ENCODE assay signal across 17 cellular contexts in genomic region chr14:94138256-94138655, GRCh38. TPM values are rescaled to one million over a fixed set of nuclear protein-coding genes. Genes with fewer than 3 reads are reported as not detected.
A peak's percentile ranks its signal among the peaks of the same experiment; 100 is the strongest.
DNase-seq lines count a peak whose midpoint lies in the region; ATAC-seq and TF ChIP-seq lines count a peak whose summit lies in the region.
"Had no signal": no experiment of that assay in that cellular context is flagged by ENCODE, and none has a peak within 500 bp of the region (broad histone marks: within the 10 kb centered on the region; RNA-seq: fewer than 3 reads in every experiment).

No MANE protein-coding gene starts in this region.

- H3K79me2 ChIP-seq in neural progenitor cell (ENCODE audit: low read depth), result no peaks in the 10 kb centered on the region

- H3K4me3 Mint-ChIP-seq in neural progenitor cell, result no peak overlapping the region
- H3K4me3 Mint-ChIP-seq: CD14-positive monocyte; T-helper 1 cell treated with Interleukin-12 subunit alpha and Interleukin-12 subunit beta and Interleukin-4 antibody, amounts not matched to agents 30 μg/mL and 1 μg/mL, for 36 hours had no signal

- H3K36me3 ChIP-seq in HEK293 (ENCODE audit: control insufficient read depth in 2 of 2, insufficient read depth in 1 of 2, low read length in 2 of 2) (no peaks in the 10 kb centered on the region), neural progenitor cell (no peaks in the 10 kb centered on the region)

- CTCF ChIA-PET in HEK293 (lab: Yijun Ruan, JAX), result interaction anchor here (1.4 to 4.7 kb wide), 5 partner anchors 9 to 199 kb away, joined by 4 to 62 read pairs (median 9); partner anchors contain the start of gene IFI27L2

- H3K9me3 Mint-ChIP-seq in neural progenitor cell, result peaks cover 7% of the 10 kb centered on the region

- H3K27ac ChIP-seq in HEK293 (ENCODE audit: extremely low read depth, low read depth, low read length), result no peak overlapping the region
- no peak overlapping the region for H3K27ac ChIP-seq in neural progenitor cell

- H3K27me3 ChIP-seq in neural progenitor cell, result no peaks in the 10 kb centered on the region

- ATAC-seq in HG03439 (IDR thresholded peaks at IDR 0.05; ENCODE audit: unreplicated experiment), result no peak
- ATAC-seq: HCT116 had no signal

- H3K4me1 Mint-ChIP-seq in neural progenitor cell, result peaks cover 14% of the 10 kb centered on the region

- no peak overlapping the region for H3K9ac ChIP-seq in neural progenitor cell

- H3K4me3 ChIP-seq in HEK293 (ENCODE audit: low read depth, low read length) (no peak overlapping the region), neural progenitor cell (no peak overlapping the region)

- peaks cover 10% of the 10 kb centered on the region for H3K27me3 Mint-ChIP-seq in neural progenitor cell (ENCODE audit: insufficient read depth, low read depth)

- no peak for TF ChIP-seq CTCF in HEK293 (tag by site-specific recombination; IDR thresholded peaks at IDR 0.05)
- TF ChIP-seq CTCF in neural progenitor cell (IDR thresholded peaks at IDR 0.05), result no peak

- H3K36me3 Mint-ChIP-seq in neural progenitor cell, result no peaks in the 10 kb centered on the region
- H3K36me3 Mint-ChIP-seq: CD14-positive monocyte had no signal

- H3K27ac Mint-ChIP-seq in neural progenitor cell, result no peak overlapping the region
- H3K27ac Mint-ChIP-seq: CD14-positive monocyte; T-helper 1 cell treated with Interleukin-12 subunit alpha and Interleukin-12 subunit beta and Interleukin-4 antibody, amounts not matched to agents 30 μg/mL and 1 μg/mL, for 36 hours had no signal

- peak overlapping the region; percentile 26 for H2AFZ ChIP-seq in neural progenitor cell (replicated peaks)

- no peaks in the 10 kb centered on the region for H3K4me1 ChIP-seq in HEK293 (ENCODE audit: control insufficient read depth, insufficient read depth, low read length)
- H3K4me1 ChIP-seq in neural progenitor cell, result peaks cover 6% of the 10 kb centered on the region

- no peak overlapping the region for H3K4me2 ChIP-seq in neural progenitor cell

- H3K9me3 ChIP-seq in HEK293 (ENCODE audit: control insufficient read depth, insufficient read depth, low read depth, low read length), result no peaks in the 10 kb centered on the region
- peaks cover 6% of the 10 kb centered on the region for H3K9me3 ChIP-seq in neural progenitor cell (ENCODE audit: low read depth)

- DNase-seq in NCI-H187 treated with DMSO at 0.1 percent for 48 hours (lab: John Stamatoyannopoulos, UW) (peak; percentile 59), NCI-H748 treated with DMSO at 0.1 percent for 48 hours (lab: John Stamatoyannopoulos, UW) (peak; percentile 23), neural progenitor cell (ENCODE audit: low spot score) (no peak), NCI-H446 treated with DMSO at 0.1 percent for 48 hours (lab: John Stamatoyannopoulos, UW) (no peak)
- no peak for DNase-seq in effector CD8-positive, alpha-beta T cell (lab: John Stamatoyannopoulos, UW)
- DNase-seq: AML-193, EL, MV-4-11, NCI-H1694 treated with DMSO at 0.1 percent for 48 hours, NCI-H226, OCI-M1, SIG-M5 had no signal

- peaks cover 3% of the 10 kb centered on the region for H3F3A ChIP-seq in neural progenitor cell (ENCODE audit: low read depth)

- H4K20me1 ChIP-seq in neural progenitor cell (ENCODE audit: low read depth), result no peaks in the 10 kb centered on the region

- POLR2A ChIA-PET in HEK293 (lab: Yijun Ruan, JAX), result no interaction called here

TF ChIP-seq in HEK293, 187 proteins besides CTCF, POLR2A, EP300 and RAD21:
- TF ChIP-seq ZNF37A (tag by site-specific recombination; IDR thresholded peaks at IDR 0.05) (no peak), OSR2 (tag by site-specific recombination; IDR thresholded peaks at IDR 0.05) (peak; percentile 57; the same call in 1 of the 2 replicates)

RNA-seq across cellular contexts. Expression of gene IFI27L2, which starts 8.9 kb away (rescaled TPM):
- 24.7 and 73.7 TPM in 2 replicates for total RNA-seq in neural progenitor cell (ENCODE audit: low replicate concordance)

RNA-seq across cellular contexts. Expression of gene IFI27, which starts 27.7 kb away (rescaled TPM):
- 0.69 and 2.5 TPM in 2 replicates for total RNA-seq in neural progenitor cell (ENCODE audit: low replicate concordance)

RNA-seq across cellular contexts. Expression of gene PPP4R4, which starts 35.9 kb away (rescaled TPM):
- 25.5 and 27.8 TPM in 2 replicates for total RNA-seq in neural progenitor cell (ENCODE audit: low replicate concordance)

RNA-seq across cellular contexts. Expression of gene IFI27L1, which starts 57.1 kb away (rescaled TPM):
- 10.8 and 19.9 TPM in 2 replicates for total RNA-seq in neural progenitor cell (ENCODE audit: low replicate concordance)

RNA-seq across cellular contexts. Expression of gene DDX24, which starts 57.3 kb away (rescaled TPM):
- 113 and 153 TPM in 2 replicates for total RNA-seq in neural progenitor cell (ENCODE audit: low replicate concordance)

Comparison
In these comparisons a context has a peak if more than half of its experiments do, and no peak if none do; other contexts are left out.
1. DNase-seq: peak in NCI-H187 treated with DMSO at 0.1 percent for 48 hours (single experiment) and NCI-H748 treated with DMSO at 0.1 percent for 48 hours (single experiment); none in neural progenitor cell (single experiment), NCI-H446 treated with DMSO at 0.1 percent for 48 hours (single experiment) and effector CD8-positive, alpha-beta T cell (single experiment).